24 cellular contexts compared by ENCODE assay signal in genomic region chr1:11535761-11536572, GRCh38. TPM values are rescaled to one million over a fixed set of nuclear protein-coding genes. Genes with fewer than 3 reads are reported as not detected.
DNase-seq lines count a peak whose midpoint lies in the region; TF ChIP-seq lines count a peak whose summit lies in the region.
"Had no signal": no experiment of that assay in that cellular context is flagged by ENCODE, and none has a peak within 500 bp of the region (broad histone marks: within the 10 kb centered on the region; RNA-seq: fewer than 3 reads in every experiment).

No MANE protein-coding gene starts in this region.

- in situ Hi-C loops in GM13976 (cut with MboI; ENCODE audit: low sequenced_read_pairs, unreplicated experiment) = no loop called here

- H3K27me3 ChIP-seq in spleen (replicated peaks in 1 of 7) = peaks cover 0 to 43% (median 0%) of the 10 kb centered on the region in 7 donors
- H3K27me3 ChIP-seq in BE2C = no peaks in the 10 kb centered on the region
- H3K27me3 ChIP-seq: thyroid gland had no signal

- TF ChIP-seq CTCF in GM13976 (IDR thresholded peaks at IDR 0.05; ENCODE audit: borderline replicate concordance, control extremely low read depth, extremely low read depth, insufficient read depth, missing control alignments) (no peak), spleen (IDR thresholded peaks at IDR 0.05 in 8 of 11, conservative IDR thresholded peaks at IDR 0.05 in 3 of 11) (no peak), BE2C (IDR thresholded peaks at IDR 0.05; ENCODE audit: low read depth, low read length) (no peak; the same call in 1 of the 2 replicates)

- 88 to 91% (median 90%) methylated on average over 27 to 33 of the region's 33 CpGs for WGBS in spleen, 5 donors

- DNase-seq in GM13976 (ENCODE audit: low spot score) (peak; percentile 30), NAMALWA (ENCODE audit: low spot score) (peak; percentile 36), glomerular visceral epithelial cell (ENCODE audit: extremely low spot score) (peak; percentile 5), spleen (peak; percentile 52), BE2C (no peak)
- DNase-seq in effector CD8-positive, alpha-beta T cell (lab: John Stamatoyannopoulos, UW) = no peak
- no peak for DNase-seq in activated CD4-positive, alpha-beta T cell treated with anti-CD3 and anti-CD28 coated beads for 48 hours
- DNase-seq: activated CD4-positive, alpha-beta T cell treated with anti-CD3 and anti-CD28 coated beads, Interleukin-2, amount 10 ng/mL, durations not matched to agents 24 days and 14 days; activated CD8-positive, alpha-beta memory T cell treated with anti-CD3 and anti-CD28 coated beads, Interleukin-2, amount 10 ng/mL, durations not matched to agents 7 days and 5 days; cerebellar nuclear complex; COR-L47; effector CD4-positive, alpha-beta T cell; midbrain; NCI-H187; SIG-M5; stimulated activated CD4-positive, alpha-beta T cell treated with anti-CD3 and anti-CD28 coated beads, Interleukin-2, amount 100 ng/mL, for 48 hours; stimulated activated naive CD8-positive, alpha-beta T cell treated with anti-CD3 and anti-CD28 coated beads, Interleukin-15, Interleukin-2, amounts not matched to agents 100 U/mL and 50 U/mL, for 24 hours; T-helper 1 cell; thyroid gland had no signal

- H3K4me3 ChIP-seq in spleen = no peak overlapping the region
- H3K4me3 ChIP-seq in BE2C (ENCODE audit: low read depth, low read length) = no peak overlapping the region
- H3K4me3 ChIP-seq: esophagus muscularis mucosa, GM23338, left lung, prostate gland, skin epidermis, thyroid gland had no signal

- TF ChIP-seq POLR2A in spleen (IDR thresholded peaks at IDR 0.05) = no peak

- H3K36me3 ChIP-seq in spleen (no peaks in the 10 kb centered on the region), BE2C (no peaks in the 10 kb centered on the region)
- H3K36me3 ChIP-seq: esophagus muscularis mucosa, left lung, prostate gland, thyroid gland had no signal

- no peak overlapping the region for H3K27ac ChIP-seq in spleen
- H3K27ac ChIP-seq: esophagus muscularis mucosa, left lung, prostate gland, skin epidermis, thyroid gland had no signal

- H3K9me3 ChIP-seq in spleen (no peaks in the 10 kb centered on the region), BE2C (no peaks in the 10 kb centered on the region)
- H3K9me3 ChIP-seq: esophagus muscularis mucosa, left lung, prostate gland, thyroid gland had no signal

- intact Hi-C loops in spleen (cut with DNase I; ENCODE audit: low total_unique reads) = no loop called here

- H3K4me1 ChIP-seq in spleen = no peaks in the 10 kb centered on the region
- H3K4me1 ChIP-seq in BE2C = no peaks in the 10 kb centered on the region
- H3K4me1 ChIP-seq: esophagus muscularis mucosa, left lung, prostate gland, thyroid gland had no signal

RNA-seq across cellular contexts. Expression of gene DISP3, which starts 57.0 kb away (rescaled TPM):
- total RNA-seq in spleen = under 1 TPM; 0.32 to 0.69 (median 0.52) TPM
- under 1 TPM; 0.06 to 0.35 (median 0.26) TPM for polyA plus RNA-seq in spleen
- 5.1 TPM for polyA plus RNA-seq in BE2C (2012; ENCODE audit: insufficient read depth, insufficient read length, low read depth)
- total RNA-seq: esophagus muscularis mucosa, thyroid gland had no signal

Comparison
In these comparisons a context has a peak if more than half of its experiments do, and no peak if none do; other contexts are left out.
1. DNase-seq: peak in GM13976 (single experiment), NAMALWA (single experiment), glomerular visceral epithelial cell (single experiment) and spleen (single experiment); none in effector CD8-positive, alpha-beta T cell (single experiment), activated CD4-positive, alpha-beta T cell treated with anti-CD3 and anti-CD28 coated beads for 48 hours (single experiment) and BE2C (single experiment).